In the genomic region with DNA sequence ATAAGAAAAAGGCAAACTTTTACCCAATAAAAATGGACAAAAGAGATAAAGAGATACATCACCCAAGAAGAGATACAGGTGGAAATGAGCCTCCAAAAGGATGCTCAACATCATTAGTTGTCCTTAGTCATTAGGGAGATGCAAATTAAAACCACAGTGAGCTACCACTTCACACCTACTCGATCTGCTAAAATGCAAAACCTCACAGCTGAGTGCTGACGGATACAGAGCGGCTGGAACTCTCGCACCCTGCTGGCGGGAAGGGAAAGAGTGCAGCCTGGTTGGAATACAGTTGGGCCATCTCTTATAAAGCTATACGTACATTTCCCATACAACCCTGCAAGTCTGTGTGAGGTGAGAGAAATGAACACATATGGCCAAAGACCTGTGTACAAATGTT, we compare ENCODE assay signal across 25 cellular contexts.
DNase-seq lines count a peak whose midpoint lies in the region; ATAC-seq, FAIRE-seq and TF ChIP-seq lines count a peak whose summit lies in the region.
"Had no signal": no experiment of that assay in that cellular context is flagged by ENCODE, and none has a peak within 500 bp of the region (broad histone marks: within the 10 kb centered on the region; RNA-seq: fewer than 3 reads in every experiment).

No MANE protein-coding gene starts in this region.

- H3K27me3 ChIP-seq in HepG2 (ENCODE audit: control insufficient read depth in 1 of 2, insufficient read depth in 2 of 2, low read length in 2 of 2) (peaks cover 4 to 11% of the 10 kb centered on the region in 2 experiments; a peak in 3 of 5 replicates), right lobe of liver (no peaks in the 10 kb centered on the region), SJCRH30 (no peaks in the 10 kb centered on the region)
- H3K27me3 ChIP-seq: BE2C, right atrium auricular region had no signal

- H2AFZ ChIP-seq in HepG2 (ENCODE audit: low read length), result no peak overlapping the region

- H3K4me2 ChIP-seq in HepG2 (ENCODE audit: low read depth, low read length), result no peak overlapping the region

- no peak for TF ChIP-seq RAD21 in HepG2 (CRISPR knock-in tag; IDR thresholded peaks at IDR 0.05)

- TF ChIP-seq CTCF in HepG2 (CRISPR knock-in tag; IDR thresholded peaks at IDR 0.05) (0 out of 2 replicates have a peak, but pooled peaks have one; percentile 8), right lobe of liver (IDR thresholded peaks at IDR 0.05) (no peak), fibroblast of villous mesenchyme (IDR thresholded peaks at IDR 0.05; ENCODE audit: insufficient read depth, low read depth, low read length) (peak; percentile 11)

- CTCF ChIA-PET in HepG2 (lab: Yijun Ruan, JAX; ENCODE audit: low intra/inter-chr PET ratio, low total read pairs), result no interaction called here

- peak; percentile 57 for ATAC-seq in HepG2
- ATAC-seq in right lobe of liver, result no peak
- ATAC-seq: K562 had no signal

- H3K4me1 ChIP-seq in HepG2 (ENCODE audit: insufficient read depth, low read length) (no peaks in the 10 kb centered on the region), right lobe of liver (no peaks in the 10 kb centered on the region), SJCRH30 (no peaks in the 10 kb centered on the region)
- H3K4me1 ChIP-seq: esophagus squamous epithelium, right atrium auricular region, stomach had no signal

- no peak overlapping the region for H3K9ac ChIP-seq in HepG2 (ENCODE audit: insufficient read depth, low read depth, low read length)

- no peak for FAIRE-seq in HepG2 (lab: Jason Lieb, UNC)
- FAIRE-seq: K562 had no signal

- in situ Hi-C loops in HepG2 (cut with HindIII; ENCODE audit: extremely low pct_ligation_motif_present, low pct_unique_long_range_greater_than_20kb), result no loop called here
- in situ Hi-C loops in SK-MEL-5 (cut with HindIII; ENCODE audit: low pct_unique_long_range_greater_than_20kb, low sequenced_read_pairs), result no loop called here

- H3K9me3 ChIP-seq in HepG2 (ENCODE audit: low read length), result no peaks in the 10 kb centered on the region
- H3K9me3 ChIP-seq in right lobe of liver, result no peaks in the 10 kb centered on the region
- no peaks in the 10 kb centered on the region for H3K9me3 ChIP-seq in SJCRH30 (replicated peaks)
- H3K9me3 ChIP-seq: BE2C, esophagus squamous epithelium, right atrium auricular region had no signal

- intact Hi-C loops in HepG2 (cut with micrococcal nuclease; ENCODE audit: unreplicated experiment), result no loop called here
- intact Hi-C loops in right lobe of liver (cut with DNase I), result no loop called here
- intact Hi-C loops in posterior vena cava (cut with DNase I), result no loop called here

- WGBS in HepG2 (ENCODE audit: low lambda C conversion rate), result 22% methylated on average over 6 of the region's 6 CpGs
- WGBS in right lobe of liver (ENCODE audit: insufficient coverage, low coverage, low lambda C conversion rate, missing lambda C conversion rate), result 31% methylated on average over 6 of the region's 6 CpGs

- H3K79me2 ChIP-seq in HepG2 (ENCODE audit: insufficient read depth, low read length), result no peaks in the 10 kb centered on the region

- DNase-seq in HepG2 (ENCODE audit: low spot score) (no peak), right lobe of liver (no peak), SK-MEL-5 (ENCODE audit: low read depth, low spot score) (peak; percentile 37), fibroblast of villous mesenchyme (ENCODE audit: low read depth) (no peak), SJCRH30 (no peak), NCI-H345 (lab: John Stamatoyannopoulos, UW) (no peak), posterior vena cava (ENCODE audit: low spot score) (no peak)
- DNase-seq in stimulated activated CD4-positive, alpha-beta T cell treated with anti-CD3 and anti-CD28 coated beads, Interleukin-2, amount 100 ng/mL, for 24 hours, result no peak
- DNase-seq: activated CD4-positive, alpha-beta T cell treated with anti-CD3 and anti-CD28 coated beads, Interleukin-2, amount 10 ng/mL, durations not matched to agents 24 days and 14 days; activated naive CD4-positive, alpha-beta T cell treated with anti-CD3 and anti-CD28 coated beads, Interleukin-2, amount 50 U/mL, for 16 hours; anterior cingulate cortex; BE2C; cerebellar nuclear complex; DMS79 treated with DMSO at 0.1 percent for 48 hours; effector CD8-positive, alpha-beta T cell; esophagus squamous epithelium; GOT3; naive B cell; NCI-H82; OCI-M1; Right ventricle myocardium superior; stomach; trophoblast cell had no signal

- no peak for TF ChIP-seq POLR2A in HepG2 (IDR thresholded peaks at IDR 0.05; ENCODE audit: insufficient read depth in 1 of 2, low read depth in 2 of 2, low read length in 2 of 2)
- no peak for TF ChIP-seq POLR2A in right lobe of liver (IDR thresholded peaks at IDR 0.05)

- H3K36me3 ChIP-seq in HepG2 (replicated peaks in 1 of 2; ENCODE audit: control insufficient read depth in 1 of 2, insufficient read depth in 2 of 2, low read length in 2 of 2) (no peaks in the 10 kb centered on the region), right lobe of liver (no peaks in the 10 kb centered on the region), SJCRH30 (no peaks in the 10 kb centered on the region)
- H3K36me3 ChIP-seq: BE2C, esophagus squamous epithelium, right atrium auricular region, stomach had no signal

- no peaks in the 10 kb centered on the region for H4K20me1 ChIP-seq in HepG2 (ENCODE audit: insufficient read depth, low read length)

- BruUV-seq in HepG2 (replicated peaks; lab: Mats Ljungman, UMichigan), result no TSS peak

- POLR2A ChIA-PET in HepG2 (lab: Yijun Ruan, JAX), result no interaction called here

- TF ChIP-seq EP300 in HepG2 (IDR thresholded peaks at IDR 0.05; ENCODE audit: low read depth in 2 of 2, low read length in 2 of 2) (no peak), HepG2 (CRISPR knock-in tag; IDR thresholded peaks at IDR 0.05; ENCODE audit: borderline replicate concordance) (no peak)

- H3K27ac ChIP-seq in HepG2 (ENCODE audit: extremely low read length, insufficient read depth, low read length), result no peak overlapping the region
- no peak overlapping the region for H3K27ac ChIP-seq in right lobe of liver
- no peak overlapping the region for H3K27ac ChIP-seq in SJCRH30
- H3K27ac ChIP-seq: esophagus squamous epithelium, right atrium auricular region, stomach had no signal

- H3K4me3 ChIP-seq in HepG2 (replicated peaks in 1 of 3; ENCODE audit: insufficient read depth in 1 of 3, low read depth in 2 of 3, low read length in 3 of 3), result no peak overlapping the region
- H3K4me3 ChIP-seq in right lobe of liver, result no peak overlapping the region
- H3K4me3 ChIP-seq in fibroblast of villous mesenchyme (ENCODE audit: low read depth, low read length), result no peak overlapping the region
- no peak overlapping the region for H3K4me3 ChIP-seq in SJCRH30
- H3K4me3 ChIP-seq: esophagus squamous epithelium, K562, right atrium auricular region, stomach had no signal

TF ChIP-seq in HepG2, 621 proteins besides CTCF, POLR2A, EP300 and RAD21:
- TF ChIP-seq JUND (CRISPR knock-in tag; IDR thresholded peaks at IDR 0.05) (no peak), SIX4 (CRISPR knock-in tag; IDR thresholded peaks at IDR 0.05) (no peak), NR2C2 (CRISPR knock-in tag; IDR thresholded peaks at IDR 0.05; ENCODE audit: borderline replicate concordance) (no peak), U2AF2 (IDR thresholded peaks at IDR 0.05; ENCODE audit: low read depth, low read length) (no peak)
TF ChIP-seq in HepG2: peak in this region for 0.

Comparison
In these comparisons a context has a peak if more than half of its experiments do, and no peak if none do; other contexts are left out.
1. CTCF ChIP-seq: peak in HepG2 (single experiment) and fibroblast of villous mesenchyme (single experiment); none in right lobe of liver (0 of 4).